ENCODE assay signal across 16 cellular contexts in genomic region chr3:126109860-126110235, GRCh38.
"Had no signal": no experiment of that assay in that cellular context is flagged by ENCODE, and none has a peak within 500 bp of the region (broad histone marks: within the 10 kb centered on the region; RNA-seq: fewer than 3 reads in every experiment).

No MANE protein-coding gene starts in this region.

- H3K36me3 ChIP-seq: ovary, SJSA1, upper lobe of right lung had no signal

- H3K4me1 Mint-ChIP-seq: activated naive CD8-positive, alpha-beta T cell treated with anti-CD3 and anti-CD28 coated beads, Interleukin-2, amount 50 U/mL, for 24 hours; stimulated activated memory B cell treated with anti-CD40 and anti-IgM and Interleukin-4, amounts not matched to agents 10 μg/mL and 1 μg/mL and 100 μg/mL, for 72 hours had no signal

- DNase-seq: activated naive CD4-positive, alpha-beta T cell treated with Interleukin-2 at 50 U/mL for 16 hours; activated naive CD8-positive, alpha-beta T cell treated with anti-CD3 and anti-CD28 coated beads, Interleukin-2, amount 50 U/mL, for 24 hours; hippocampal formation; mesenchymal stem cell; stimulated activated CD4-positive, alpha-beta T cell treated with anti-CD3 and anti-CD28 coated beads, Interleukin-1b, Interleukin-23, amount 100 ng/mL, for 48 hours; substantia nigra; SW 1271; upper lobe of right lung had no signal

- H3K4me3 ChIP-seq: ascending aorta, gastrocnemius medialis, ovary, SJSA1, upper lobe of right lung had no signal

- H3K27me3 Mint-ChIP-seq: activated naive CD8-positive, alpha-beta T cell treated with anti-CD3 and anti-CD28 coated beads, Interleukin-2, amount 50 U/mL, for 24 hours; stimulated activated memory B cell treated with anti-CD40 and anti-IgM and Interleukin-4, amounts not matched to agents 10 μg/mL and 1 μg/mL and 100 μg/mL, for 72 hours had no signal

- H3K36me3 Mint-ChIP-seq: stimulated activated memory B cell treated with anti-CD40 and anti-IgM and Interleukin-4, amounts not matched to agents 10 μg/mL and 1 μg/mL and 100 μg/mL, for 72 hours had no signal

- H3K4me3 Mint-ChIP-seq: activated naive CD8-positive, alpha-beta T cell treated with anti-CD3 and anti-CD28 coated beads, Interleukin-2, amount 50 U/mL, for 24 hours; stimulated activated memory B cell treated with anti-CD40 and anti-IgM and Interleukin-4, amounts not matched to agents 10 μg/mL and 1 μg/mL and 100 μg/mL, for 72 hours; T-helper 2 cell treated with Interferon-gamma antibody and Interleukin-4, amounts not matched to agents 5 μg/mL and 100 μg/mL, for 36 hours had no signal

- H3K27ac Mint-ChIP-seq: activated naive CD8-positive, alpha-beta T cell treated with anti-CD3 and anti-CD28 coated beads, Interleukin-2, amount 50 U/mL, for 24 hours; stimulated activated memory B cell treated with anti-CD40 and anti-IgM and Interleukin-4, amounts not matched to agents 10 μg/mL and 1 μg/mL and 100 μg/mL, for 72 hours; T-helper 2 cell treated with Interferon-gamma antibody and Interleukin-4, amounts not matched to agents 5 μg/mL and 100 μg/mL, for 36 hours had no signal

- H3K4me1 ChIP-seq: ascending aorta, SJSA1, upper lobe of right lung had no signal

- H3K9me3 Mint-ChIP-seq: activated naive CD8-positive, alpha-beta T cell treated with anti-CD3 and anti-CD28 coated beads, Interleukin-2, amount 50 U/mL, for 24 hours; stimulated activated memory B cell treated with anti-CD40 and anti-IgM and Interleukin-4, amounts not matched to agents 10 μg/mL and 1 μg/mL and 100 μg/mL, for 72 hours; T-helper 2 cell treated with Interferon-gamma antibody and Interleukin-4, amounts not matched to agents 5 μg/mL and 100 μg/mL, for 36 hours had no signal

- ATAC-seq: activated CD4-positive, CD25-positive, alpha-beta regulatory T cell treated with anti-CD3 and anti-CD28 coated beads, Interleukin-2, amount 50 U/mL, for 24 hours; activated naive CD8-positive, alpha-beta T cell treated with anti-CD3 and anti-CD28 coated beads, Interleukin-2, amount 50 U/mL, for 24 hours; gastrocnemius medialis; stimulated activated memory B cell treated with anti-CD40 and anti-IgM and Interleukin-4, amounts not matched to agents 10 μg/mL and 1 μg/mL and 100 μg/mL, for 72 hours; upper lobe of right lung had no signal

- FAIRE-seq: endothelial cell of umbilical vein had no signal

- H3K27ac ChIP-seq: ascending aorta, gastrocnemius medialis, ovary, SJSA1, upper lobe of right lung had no signal

- H3K9me3 ChIP-seq: ascending aorta, gastrocnemius medialis, ovary, SJSA1, upper lobe of right lung had no signal

- H3K27me3 ChIP-seq: ascending aorta, gastrocnemius medialis, ovary, SJSA1, upper lobe of right lung had no signal
